ENCODE assay signal across 8 cellular contexts in the genomic region with DNA sequence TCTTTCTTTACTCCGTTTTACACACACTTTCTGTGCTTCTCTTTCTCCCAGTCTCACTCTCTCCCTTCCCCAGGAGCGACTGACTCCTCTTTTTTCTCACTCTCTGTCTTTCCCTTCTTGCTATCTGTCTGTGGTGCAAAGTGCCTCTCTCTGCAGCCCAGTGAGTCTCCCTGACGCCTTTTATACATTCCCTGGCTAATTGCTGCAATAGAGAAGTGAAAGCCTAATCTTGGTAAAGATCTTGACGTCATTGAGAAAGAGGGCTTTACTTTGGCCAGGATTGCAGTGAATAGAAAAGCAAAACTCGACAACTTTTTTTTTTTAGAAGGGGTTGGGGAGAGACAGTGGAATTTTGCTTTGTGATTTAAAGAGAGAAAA. TPM values are rescaled to one million over a fixed set of nuclear protein-coding genes. Genes with fewer than 3 reads are reported as not detected.
DNase-seq lines count a peak whose midpoint lies in the region; ATAC-seq, FAIRE-seq and TF ChIP-seq lines count a peak whose summit lies in the region.

No MANE protein-coding gene starts in this region.

- peaks cover 3% of the 10 kb centered on the region for H3K9me3 Mint-ChIP-seq in CD4-positive, alpha-beta T cell

- ATAC-seq in HG02623 (IDR thresholded peaks at IDR 0.05; ENCODE audit: unreplicated experiment) (peak; percentile 47), HepG2 (no peak), GM19324 (IDR thresholded peaks at IDR 0.05; ENCODE audit: low FRiP score, unreplicated experiment) (no peak)
- no peak for ATAC-seq in CD4-positive, alpha-beta T cell (ENCODE audit: poor library complexity)

- in situ Hi-C loops in HepG2 (cut with HindIII; ENCODE audit: extremely low pct_ligation_motif_present, low pct_unique_long_range_greater_than_20kb) = loop anchor here (25.0 kb wide), 2 partner anchors 375 to 625 kb away; no protein-coding TSS in a partner anchor

- no peak overlapping the region for H3K27ac ChIP-seq in HepG2 (ENCODE audit: extremely low read length, insufficient read depth, low read length)
- no peak overlapping the region for H3K27ac ChIP-seq in CD4-positive, alpha-beta T cell (ENCODE audit: low read depth, low read length)

- POLR2A ChIA-PET in HepG2 (lab: Yijun Ruan, JAX) = no interaction called here
- POLR2A ChIA-PET in CD4-positive, alpha-beta T cell (lab: Charles Lee) = no interaction called here

- H3K4me3 ChIP-seq in AG09309 (ENCODE audit: control insufficient read depth, low read depth, low read length) (peak overlapping the region; percentile 49), HepG2 (replicated peaks in 1 of 3; ENCODE audit: insufficient read depth in 1 of 3, low read depth in 2 of 3, low read length in 3 of 3) (no peak overlapping the region)

- no peaks in the 10 kb centered on the region for H3K36me3 ChIP-seq in HepG2 (replicated peaks in 1 of 2; ENCODE audit: control insufficient read depth in 1 of 2, insufficient read depth in 2 of 2, low read length in 2 of 2)

- peak; percentile 33 for DNase-seq in AG09309 (ENCODE audit: low read depth)
- peak; percentile 82 for DNase-seq in amniotic epithelial cell (ENCODE audit: low read depth)
- DNase-seq in HepG2 (ENCODE audit: low spot score) = no peak
- no peak for DNase-seq in medulla oblongata (ENCODE audit: extremely low spot score)
- no peak for DNase-seq in CD4-positive, alpha-beta T cell
- DNase-seq in activated CD4-positive, alpha-beta T cell treated with anti-CD3 and anti-CD28 coated beads, Interleukin-2, amount 50 U/mL, for 4 hours = no peak

- peaks cover 8% of the 10 kb centered on the region for H3K27me3 Mint-ChIP-seq in CD4-positive, alpha-beta T cell

- no peak for TF ChIP-seq RAD21 in HepG2 (CRISPR knock-in tag; IDR thresholded peaks at IDR 0.05)

- no peaks in the 10 kb centered on the region for H3K79me2 ChIP-seq in HepG2 (ENCODE audit: insufficient read depth, low read length)

- H3K4me3 Mint-ChIP-seq in CD4-positive, alpha-beta T cell = no peak overlapping the region

- H3K36me3 Mint-ChIP-seq in CD4-positive, alpha-beta T cell (ENCODE audit: low read depth) = no peaks in the 10 kb centered on the region

- no peak overlapping the region for H3K4me2 ChIP-seq in HepG2 (ENCODE audit: low read depth, low read length)

- TF ChIP-seq CTCF in AG09309 (IDR thresholded peaks at IDR 0.05; ENCODE audit: control insufficient read depth, insufficient read depth, low read depth, low read length, missing control alignments) = no peak
- no peak for TF ChIP-seq CTCF in HepG2 (CRISPR knock-in tag; IDR thresholded peaks at IDR 0.05)
- TF ChIP-seq CTCF in CD4-positive, alpha-beta T cell (IDR thresholded peaks at IDR 0.05) = no peak

- TF ChIP-seq EP300 in HepG2 (IDR thresholded peaks at IDR 0.05; ENCODE audit: low read depth in 2 of 2, low read length in 2 of 2) = no peak
- no peak for TF ChIP-seq EP300 in HepG2 (CRISPR knock-in tag; IDR thresholded peaks at IDR 0.05; ENCODE audit: borderline replicate concordance)

- CTCF ChIA-PET in HepG2 (lab: Yijun Ruan, JAX; ENCODE audit: low intra/inter-chr PET ratio, low total read pairs) = no interaction called here
- CTCF ChIA-PET in CD4-positive, alpha-beta T cell (lab: Charles Lee) = no interaction called here

- H3K27me3 ChIP-seq in HepG2 (ENCODE audit: control insufficient read depth in 1 of 2, insufficient read depth in 2 of 2, low read length in 2 of 2) = no peaks in the 10 kb centered on the region; a peak in 1 of 5 replicates
- no peaks in the 10 kb centered on the region for H3K27me3 ChIP-seq in CD4-positive, alpha-beta T cell (ENCODE audit: control insufficient read depth, insufficient read depth, low read length)

- no peak overlapping the region for H3K27ac Mint-ChIP-seq in CD4-positive, alpha-beta T cell

- FAIRE-seq in HepG2 (lab: Jason Lieb, UNC) = no peak

- H3K4me1 ChIP-seq in HepG2 (ENCODE audit: insufficient read depth, low read length) = no peaks in the 10 kb centered on the region

- no peaks in the 10 kb centered on the region for H3K9me3 ChIP-seq in HepG2 (ENCODE audit: low read length)
- no peaks in the 10 kb centered on the region for H3K9me3 ChIP-seq in CD4-positive, alpha-beta T cell (ENCODE audit: control insufficient read depth, low read length)

- intact Hi-C loops in HepG2 (cut with micrococcal nuclease; ENCODE audit: unreplicated experiment) = loop anchor here (10.0 kb wide), 2 partner anchors 133 to 157 kb away; no protein-coding TSS in a partner anchor
- intact Hi-C loops in CD4-positive, alpha-beta T cell (cut with DNase I, micrococcal nuclease) = no loop called here

- no peak for TF ChIP-seq POLR2A in HepG2 (IDR thresholded peaks at IDR 0.05; ENCODE audit: insufficient read depth in 1 of 2, low read depth in 2 of 2, low read length in 2 of 2)

- no peak overlapping the region for H2AFZ ChIP-seq in HepG2 (ENCODE audit: low read length)

- BruUV-seq in HepG2 (replicated peaks; lab: Mats Ljungman, UMichigan) = no TSS peak

- no peak overlapping the region for H3K9ac ChIP-seq in HepG2 (ENCODE audit: insufficient read depth, low read depth, low read length)

- H4K20me1 ChIP-seq in HepG2 (ENCODE audit: insufficient read depth, low read length) = no peaks in the 10 kb centered on the region

- no peaks in the 10 kb centered on the region for H3K4me1 Mint-ChIP-seq in CD4-positive, alpha-beta T cell (ENCODE audit: low read depth)

- 2% methylated on average over 5 of the region's 5 CpGs for WGBS in HepG2 (ENCODE audit: low lambda C conversion rate)

TF ChIP-seq in HepG2, 621 proteins besides CTCF, POLR2A, EP300 and RAD21:
- TF ChIP-seq RARA (CRISPR knock-in tag; IDR thresholded peaks at IDR 0.05) (no peak), ZNF7 (CRISPR knock-in tag; IDR thresholded peaks at IDR 0.05) (peak; percentile 32; the same call in 1 of the 2 replicates)

RNA-seq across cellular contexts. Expression of a gene that starts 0.7 kb away (rescaled TPM):
- not detected in 2 replicates for total RNA-seq in HepG2 (2016; rRNA removed; fragmentation: Illumina TruSeq; extraction: Trizol)
- total RNA-seq in HepG2 (2016; cell fraction: cytosol; rRNA removed; fragmentation: Illumina TruSeq; extraction: Trizol; ENCODE audit: low read depth) = not detected in 2 replicates
- 0.02 TPM in 1 of 2 replicates, not detected in the other for total RNA-seq in HepG2 (2016; cell fraction: insoluble cytoplasmic fraction; rRNA removed; fragmentation: Illumina TruSeq; extraction: Trizol)
- total RNA-seq in HepG2 (2016; cell fraction: membrane; rRNA removed; fragmentation: Illumina TruSeq; extraction: Trizol) = not detected in 2 replicates
- total RNA-seq in HepG2 (2016; cell fraction: nucleus; rRNA removed; fragmentation: Illumina TruSeq; extraction: Trizol) = not detected in 2 replicates
- polyA plus RNA-seq in HepG2 (2011; rRNA removed) = not detected in 2 replicates
- polyA plus RNA-seq in HepG2 (2011; cell fraction: cytosol; rRNA removed) = not detected in 2 replicates
- not detected in 2 replicates for polyA plus RNA-seq in HepG2 (2011; cell fraction: nucleus; rRNA removed)
- not detected in 2 replicates for polyA plus RNA-seq in HepG2 (2012)
- not detected in 2 replicates for polyA plus RNA-seq in HepG2 (2016; cell fraction: cytosol; fragmentation: Illumina TruSeq; extraction: Trizol; ENCODE audit: low read depth)
- not detected in 2 replicates for polyA plus RNA-seq in HepG2 (2016; cell fraction: insoluble cytoplasmic fraction; fragmentation: Illumina TruSeq; extraction: Trizol; ENCODE audit: low read depth)
- not detected in 2 replicates for polyA plus RNA-seq in HepG2 (2016; cell fraction: membrane; fragmentation: Illumina TruSeq; extraction: Trizol; ENCODE audit: low read depth)
- 0.07 TPM in 1 of 2 replicates, not detected in the other for polyA plus RNA-seq in HepG2 (2016; cell fraction: nucleus; fragmentation: Illumina TruSeq; extraction: Trizol; ENCODE audit: insufficient read depth, low read depth)
- polyA minus RNA-seq in HepG2 (2011; rRNA and poly(A)+ RNA removed; ENCODE audit: low replicate concordance) = 127 TPM in 1 of 2 replicates, not detected in the other
- 0.89 TPM in 1 of 2 replicates, not detected in the other for polyA minus RNA-seq in HepG2 (2011; cell fraction: cytosol; rRNA and poly(A)+ RNA removed)
- 0.26 and 0.37 TPM in 2 replicates for polyA minus RNA-seq in HepG2 (2011; cell fraction: nucleus; rRNA and poly(A)+ RNA removed)
- not detected for total RNA-seq in CD4-positive, alpha-beta T cell

Comparison
In these comparisons a context has a peak if more than half of its experiments do, and no peak if none do; other contexts are left out.
1. DNase-seq: peak in AG09309 (single experiment) and amniotic epithelial cell (single experiment); none in HepG2 (single experiment), medulla oblongata (single experiment), CD4-positive, alpha-beta T cell (0 of 10) and activated CD4-positive, alpha-beta T cell treated with anti-CD3 and anti-CD28 coated beads, Interleukin-2, amount 50 U/mL, for 4 hours (0 of 2).